In the genomic region with DNA sequence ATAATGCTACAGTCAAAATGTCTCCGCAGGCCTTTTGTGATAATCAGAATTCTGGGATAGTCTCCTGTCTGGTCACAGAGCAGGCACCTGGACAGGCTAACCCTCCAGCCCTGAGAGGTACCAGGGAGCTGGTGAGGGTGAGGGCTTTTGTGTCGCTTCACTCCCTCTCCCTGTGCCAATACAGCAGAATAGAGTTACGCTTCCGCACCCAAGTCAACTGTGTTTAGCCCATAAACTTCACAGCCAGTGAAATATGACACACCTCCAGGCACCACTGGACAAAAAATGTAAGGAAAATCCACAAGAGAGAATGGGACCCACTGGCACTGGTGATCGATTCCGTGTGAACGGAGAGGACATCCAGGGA, we compare ENCODE assay signal across 10 cellular contexts. TPM values are rescaled to one million over a fixed set of nuclear protein-coding genes. Genes with fewer than 3 reads are reported as not detected.
A peak's percentile ranks its signal among the peaks of the same experiment; 100 is the strongest.
DNase-seq lines count a peak whose midpoint lies in the region; ATAC-seq, FAIRE-seq and TF ChIP-seq lines count a peak whose summit lies in the region.
"Had no signal": no experiment of that assay in that cellular context is flagged by ENCODE, and none has a peak within 500 bp of the region (broad histone marks: within the 10 kb centered on the region; RNA-seq: fewer than 3 reads in every experiment).

No MANE protein-coding gene starts in this region.

- H3K9me3 ChIP-seq in kidney (ENCODE audit: control insufficient read depth in 1 of 2, low read length in 2 of 2) (no peaks in the 10 kb centered on the region), subcutaneous abdominal adipose tissue (ENCODE audit: control insufficient read depth in 5 of 5, low read length in 5 of 5) (no peaks in the 10 kb centered on the region), gastroesophageal sphincter (no peaks in the 10 kb centered on the region)

- H3K9ac ChIP-seq in kidney (ENCODE audit: low read length in 2 of 2) (peak overlapping the region; percentile 70 to 89), subcutaneous abdominal adipose tissue (ENCODE audit: low read length in 5 of 5) (peak overlapping the region in 4 of 5 donors; percentile 36 to 99 (median 96))

- peaks cover 5% of the 10 kb centered on the region for H3K27me3 Mint-ChIP-seq in T-helper 1 cell treated with Interleukin-12 subunit alpha and Interleukin-12 subunit beta and Interleukin-4 antibody, amounts not matched to agents 30 μg/mL and 1 μg/mL, for 36 hours (ENCODE audit: low read depth)
- no peaks in the 10 kb centered on the region for H3K27me3 Mint-ChIP-seq in activated T-helper 17 cell treated with anti-CD3 and anti-CD28 coated beads, Interleukin-2, amount 50 U/mL, for 72 hours

- H3K27ac ChIP-seq in kidney (ENCODE audit: low read depth in 2 of 2, low read length in 2 of 2): peak overlapping the region; percentile 20 to 91
- peak overlapping the region; percentile 90 for H3K27ac ChIP-seq in subcutaneous abdominal adipose tissue (ENCODE audit: low read depth, low read length)
- H3K27ac ChIP-seq in gastroesophageal sphincter: peak overlapping the region in 1 of 4 donors; percentile 90

- no peak for FAIRE-seq in kidney (lab: Jason Lieb, UNC)

- peaks cover 2% of the 10 kb centered on the region for H3K36me3 Mint-ChIP-seq in T-helper 1 cell treated with Interleukin-12 subunit alpha and Interleukin-12 subunit beta and Interleukin-4 antibody, amounts not matched to agents 30 μg/mL and 1 μg/mL, for 36 hours (ENCODE audit: low read depth)
- H3K36me3 Mint-ChIP-seq in activated T-helper 17 cell treated with anti-CD3 and anti-CD28 coated beads, Interleukin-2, amount 50 U/mL, for 72 hours (ENCODE audit: low read depth): peaks cover 30% of the 10 kb centered on the region

- no peak for TF ChIP-seq EP300 in gastroesophageal sphincter (IDR thresholded peaks at IDR 0.05)

- peak overlapping the region; percentile 94 for H3K4me3 Mint-ChIP-seq in T-helper 1 cell treated with Interleukin-12 subunit alpha and Interleukin-12 subunit beta and Interleukin-4 antibody, amounts not matched to agents 30 μg/mL and 1 μg/mL, for 36 hours
- peak overlapping the region; percentile 94 for H3K4me3 Mint-ChIP-seq in activated T-helper 17 cell treated with anti-CD3 and anti-CD28 coated beads, Interleukin-2, amount 50 U/mL, for 72 hours

- no peaks in the 10 kb centered on the region for H3K9me3 Mint-ChIP-seq in T-helper 1 cell treated with Interleukin-12 subunit alpha and Interleukin-12 subunit beta and Interleukin-4 antibody, amounts not matched to agents 30 μg/mL and 1 μg/mL, for 36 hours
- H3K9me3 Mint-ChIP-seq in activated T-helper 17 cell treated with anti-CD3 and anti-CD28 coated beads, Interleukin-2, amount 50 U/mL, for 72 hours: no peaks in the 10 kb centered on the region

- H3K27me3 ChIP-seq in subcutaneous abdominal adipose tissue (ENCODE audit: control insufficient read depth in 5 of 5, insufficient read depth in 4 of 5, low read length in 5 of 5) (no peaks in the 10 kb centered on the region), gastroesophageal sphincter (no peaks in the 10 kb centered on the region)

- no peak for TF ChIP-seq POLR2A in gastroesophageal sphincter (IDR thresholded peaks at IDR 0.05)

- H3K4me1 ChIP-seq in kidney (ENCODE audit: control insufficient read depth in 1 of 2, insufficient read depth in 1 of 2, low read depth in 1 of 2, low read length in 2 of 2): peaks cover 16 to 18% of the 10 kb centered on the region in 2 donors
- peaks cover 3 to 47% (median 34%) of the 10 kb centered on the region in 5 donors for H3K4me1 ChIP-seq in subcutaneous abdominal adipose tissue (ENCODE audit: control insufficient read depth in 5 of 5, insufficient read depth in 5 of 5, low read length in 5 of 5)
- peaks cover 0 to 70% (median 21%) of the 10 kb centered on the region in 3 donors for H3K4me1 ChIP-seq in gastroesophageal sphincter

- H3K36me3 ChIP-seq in kidney (ENCODE audit: control insufficient read depth in 1 of 2, insufficient read depth in 2 of 2, low read length in 2 of 2) (no peaks in the 10 kb centered on the region), subcutaneous abdominal adipose tissue (ENCODE audit: control insufficient read depth in 5 of 5, insufficient read depth in 5 of 5, low read length in 5 of 5) (peaks cover 0 to 6% (median 2%) of the 10 kb centered on the region in 5 donors), gastroesophageal sphincter (no peaks in the 10 kb centered on the region)

- H3K27ac Mint-ChIP-seq in T-helper 1 cell treated with Interleukin-12 subunit alpha and Interleukin-12 subunit beta and Interleukin-4 antibody, amounts not matched to agents 30 μg/mL and 1 μg/mL, for 36 hours: peak overlapping the region; percentile 95
- peak overlapping the region; percentile 89 for H3K27ac Mint-ChIP-seq in activated T-helper 17 cell treated with anti-CD3 and anti-CD28 coated beads, Interleukin-2, amount 50 U/mL, for 72 hours

- peaks cover 30% of the 10 kb centered on the region for H3K4me1 Mint-ChIP-seq in T-helper 1 cell treated with Interleukin-12 subunit alpha and Interleukin-12 subunit beta and Interleukin-4 antibody, amounts not matched to agents 30 μg/mL and 1 μg/mL, for 36 hours (ENCODE audit: low read depth)
- peaks cover 25% of the 10 kb centered on the region for H3K4me1 Mint-ChIP-seq in activated T-helper 17 cell treated with anti-CD3 and anti-CD28 coated beads, Interleukin-2, amount 50 U/mL, for 72 hours

- DNase-seq in T-helper 1 cell (no peak), kidney (peak; percentile 44), GM20000 (ENCODE audit: low spot score) (no peak)
- DNase-seq: DMS 273 treated with DMSO at 0.1 percent for 48 hours, retina had no signal

- WGBS in gastroesophageal sphincter (ENCODE audit: low coverage in 1 of 2), 2 donors: 38 to 64% methylated on average over 4 to 6 of the region's 7 CpGs

- intact Hi-C loops in kidney (cut with DNase I): no loop called here

- H3K4me3 ChIP-seq in kidney (ENCODE audit: low read length in 2 of 2) (peak overlapping the region; percentile 85 to 98), subcutaneous abdominal adipose tissue (ENCODE audit: low read depth in 1 of 5, low read length in 5 of 5) (peak overlapping the region; percentile 79 to 99 (median 90)), gastroesophageal sphincter (peak overlapping the region in 1 of 2 donors; percentile 100)

- TF ChIP-seq CTCF in kidney (IDR thresholded peaks at IDR 0.05; ENCODE audit: borderline replicate concordance, extremely low read depth, insufficient read depth) (no peak), gastroesophageal sphincter (IDR thresholded peaks at IDR 0.05) (no peak), GM20000 (IDR thresholded peaks at IDR 0.05; ENCODE audit: extremely low read depth, missing control alignments) (no peak)

- ATAC-seq in activated T-helper 17 cell treated with anti-CD3 and anti-CD28 coated beads, Interleukin-2, amount 50 U/mL, for 72 hours (replicated peaks): no peak
- no peak for ATAC-seq in gastroesophageal sphincter
- no peak for ATAC-seq in GM18520 (IDR thresholded peaks at IDR 0.05; ENCODE audit: unreplicated experiment)

RNA-seq across cellular contexts. Expression of a gene that starts 1.3 kb away (rescaled TPM):
- total RNA-seq in activated T-helper 17 cell treated with anti-CD3 and anti-CD28 coated beads, Interleukin-2, amount 50 U/mL, for 72 hours: 100 to 1,000 TPM; 108 to 129 TPM
- total RNA-seq in kidney (124 TPM), gastroesophageal sphincter (10 to 100 TPM; 70.1 to 95.3 (median 78.1) TPM)
- 92.0 TPM for polyA plus RNA-seq in kidney (ENCODE audit: insufficient read depth, low read depth, low replicate concordance)

RNA-seq across cellular contexts. Expression of a gene that starts 1.4 kb away (rescaled TPM):
- 1 to 10 TPM; 6.5 to 10.0 TPM for total RNA-seq in activated T-helper 17 cell treated with anti-CD3 and anti-CD28 coated beads, Interleukin-2, amount 50 U/mL, for 72 hours
- total RNA-seq in kidney: 31.1 TPM
- 26.0 TPM for polyA plus RNA-seq in kidney (ENCODE audit: insufficient read depth, low read depth, low replicate concordance)
- 10 to 100 TPM; 21.7 to 40.3 (median 24.2) TPM for total RNA-seq in gastroesophageal sphincter

RNA-seq across cellular contexts. Expression of a gene that starts 42.6 kb away (rescaled TPM):
- 1 to 10 TPM; 4.8 to 9.0 TPM for total RNA-seq in activated T-helper 17 cell treated with anti-CD3 and anti-CD28 coated beads, Interleukin-2, amount 50 U/mL, for 72 hours
- total RNA-seq in kidney: 13.7 TPM
- polyA plus RNA-seq in kidney (ENCODE audit: insufficient read depth, low read depth, low replicate concordance): 3.5 TPM
- 10 to 100 TPM in 2 of 4 donors, 1 to 10 TPM in 2; 7.5 to 13.5 (median 9.3) TPM for total RNA-seq in gastroesophageal sphincter

RNA-seq across cellular contexts. Expression of a gene that starts 56.0 kb away (rescaled TPM):
- total RNA-seq in activated T-helper 17 cell treated with anti-CD3 and anti-CD28 coated beads, Interleukin-2, amount 50 U/mL, for 72 hours: 10 to 100 TPM; 14.9 to 16.4 TPM
- 58.5 TPM for total RNA-seq in kidney
- 11.9 TPM for polyA plus RNA-seq in kidney (ENCODE audit: insufficient read depth, low read depth, low replicate concordance)
- 10 to 100 TPM in 2 of 4 donors, 1 to 10 TPM in 2; 4.6 to 15.1 (median 12.2) TPM for total RNA-seq in gastroesophageal sphincter
